In the genomic region with DNA sequence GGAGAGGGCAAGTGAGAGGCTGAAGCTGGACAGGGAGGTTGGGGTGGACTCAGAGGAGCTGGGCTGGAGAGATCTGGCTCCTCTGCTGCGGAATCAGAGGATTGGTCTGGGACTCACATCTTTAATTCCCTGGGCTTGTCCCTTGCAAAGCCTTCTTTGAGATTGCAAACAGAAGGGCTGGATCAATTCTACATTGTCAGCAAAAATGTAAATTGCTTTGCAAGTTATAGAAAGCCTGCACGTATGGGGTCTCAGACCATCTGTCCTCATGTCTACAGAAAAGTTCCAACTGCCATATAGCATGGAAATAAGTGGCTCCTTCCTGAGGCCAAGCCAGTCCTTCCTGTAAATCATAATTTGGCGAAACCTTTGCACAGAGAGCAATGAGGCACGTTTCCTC, we compare ENCODE assay signal across 7 cellular contexts.
"Had no signal": no experiment of that assay in that cellular context is flagged by ENCODE, and none has a peak within 500 bp of the region (broad histone marks: within the 10 kb centered on the region; RNA-seq: fewer than 3 reads in every experiment).

No MANE protein-coding gene starts in this region.

- H3K4me1 Mint-ChIP-seq: IgD-negative memory B cell had no signal

- H3K27ac ChIP-seq: HL-60, KMS-11 had no signal

- H3K4me2 ChIP-seq: KMS-11 had no signal

- H3K4me3 Mint-ChIP-seq: IgD-negative memory B cell had no signal

- DNase-seq: Karpas-422, KBM-7, KG1 had no signal

- H3K9ac ChIP-seq: KMS-11 had no signal

- H3K27ac Mint-ChIP-seq: IgD-negative memory B cell had no signal

- H3K27me3 Mint-ChIP-seq: IgD-negative memory B cell had no signal

- FAIRE-seq: HTR-8/SVneo had no signal
